10 cellular contexts compared by ENCODE assay signal in genomic region chr9:124839612-124840299, GRCh38. TPM values are rescaled to one million over a fixed set of nuclear protein-coding genes. Genes with fewer than 3 reads are reported as not detected.
A peak's percentile ranks its signal among the peaks of the same experiment; 100 is the strongest.
DNase-seq lines count a peak whose midpoint lies in the region; TF ChIP-seq lines count a peak whose summit lies in the region.
"Had no signal": no experiment of that assay in that cellular context is flagged by ENCODE, and none has a peak within 500 bp of the region (broad histone marks: within the 10 kb centered on the region; RNA-seq: fewer than 3 reads in every experiment).

No MANE protein-coding gene starts in this region.

- no peak overlapping the region for H3K27ac Mint-ChIP-seq in progenitor cell of endocrine pancreas

- peak; percentile 62 for TF ChIP-seq CTCF in GM12872 (IDR thresholded peaks at IDR 0.05; ENCODE audit: insufficient read depth, low read depth, low read length)
- TF ChIP-seq CTCF in epithelial cell of esophagus (IDR thresholded peaks at IDR 0.05; ENCODE audit: insufficient read depth, low read depth, low read length, missing control alignments) = peak; percentile 59
- TF ChIP-seq CTCF in progenitor cell of endocrine pancreas (IDR thresholded peaks at IDR 0.05; ENCODE audit: unreplicated experiment) = peak; percentile 64

- no peak overlapping the region for H3K4me3 ChIP-seq in epithelial cell of esophagus (ENCODE audit: low read length)

- peak; percentile 89 for DNase-seq in NCI-H69 (lab: John Stamatoyannopoulos, UW)
- no peak for DNase-seq in epithelial cell of esophagus (ENCODE audit: low read depth)
- no peak for DNase-seq in progenitor cell of endocrine pancreas (ENCODE audit: low spot score, unreplicated experiment)
- DNase-seq in NCI-H1930 (lab: John Stamatoyannopoulos, UW) = no peak
- DNase-seq in NCI-H510A (lab: John Stamatoyannopoulos, UW) = no peak
- no peak for DNase-seq in activated T-cell treated with anti-CD3 and anti-CD28 coated beads for 4 hours
- no peak for DNase-seq in SIG-M5 (lab: John Stamatoyannopoulos, UW)
- DNase-seq: stimulated activated CD4-positive, alpha-beta T cell treated with anti-CD3 and anti-CD28 coated beads, Interleukin-4, amount 100 ng/mL, for 4 hours; T-helper 9 cell had no signal

- no peak overlapping the region for H3K4me3 Mint-ChIP-seq in progenitor cell of endocrine pancreas (ENCODE audit: low read depth)

- H3K27me3 Mint-ChIP-seq in progenitor cell of endocrine pancreas = no peaks in the 10 kb centered on the region

- H3K36me3 Mint-ChIP-seq in progenitor cell of endocrine pancreas (ENCODE audit: insufficient read depth) = no peaks in the 10 kb centered on the region

- H3K4me1 Mint-ChIP-seq in progenitor cell of endocrine pancreas (ENCODE audit: low read depth) = peaks cover 6% of the 10 kb centered on the region

- H3K9me3 Mint-ChIP-seq in progenitor cell of endocrine pancreas (ENCODE audit: low read depth) = no peaks in the 10 kb centered on the region

RNA-seq across cellular contexts. Expression of gene WDR38, which starts 13.5 kb away (rescaled TPM):
- not detected in 2 replicates for total RNA-seq in progenitor cell of endocrine pancreas

RNA-seq across cellular contexts. Expression of gene RPL35, which starts 22.0 kb away (rescaled TPM):
- total RNA-seq in progenitor cell of endocrine pancreas = 1,027 and 1,077 TPM in 2 replicates

RNA-seq across cellular contexts. Expression of gene ARPC5L, which starts 22.2 kb away (rescaled TPM):
- 36.6 and 36.9 TPM in 2 replicates for total RNA-seq in progenitor cell of endocrine pancreas
